Comparison of ENCODE assay signal across 16 cellular contexts in the genomic region with DNA sequence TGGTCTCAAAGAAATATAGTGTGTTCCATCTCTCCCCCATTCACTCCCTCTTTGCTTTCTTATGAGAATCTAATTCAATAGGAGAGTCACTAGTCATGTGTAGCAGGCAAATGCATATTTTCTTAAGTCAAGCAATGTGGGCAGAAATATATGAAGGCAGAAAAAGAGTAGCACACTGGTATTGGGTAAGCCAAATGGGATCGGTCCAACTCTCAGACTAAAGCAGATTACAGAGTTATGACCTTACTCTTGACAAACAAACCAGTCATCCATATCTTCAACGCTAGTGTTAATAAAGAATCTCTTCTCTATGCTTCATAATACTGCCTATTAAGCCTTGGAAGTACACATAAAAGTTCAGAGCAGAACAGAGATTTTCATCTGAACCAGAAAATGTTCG.
DNase-seq lines count a peak whose midpoint lies in the region; TF ChIP-seq lines count a peak whose summit lies in the region.
"Had no signal": no experiment of that assay in that cellular context is flagged by ENCODE, and none has a peak within 500 bp of the region (broad histone marks: within the 10 kb centered on the region; RNA-seq: fewer than 3 reads in every experiment).

No MANE protein-coding gene starts in this region.

- no peaks in the 10 kb centered on the region for H3K36me3 Mint-ChIP-seq in nephron (ENCODE audit: low read depth)

- H3K27me3 Mint-ChIP-seq in nephron (ENCODE audit: low read depth), result peaks cover 11% of the 10 kb centered on the region
- H3K27me3 Mint-ChIP-seq: stimulated activated naive CD8-positive, alpha-beta T cell treated with anti-CD3 and anti-CD28 coated beads, Interleukin-15, Interleukin-2, amounts not matched to agents 100 ng/mL and 50 ng/mL, for 24 hours had no signal

- H3K4me3 ChIP-seq in AG04450 (ENCODE audit: low read depth, low read length), result no peak overlapping the region
- H3K4me3 ChIP-seq in epithelial cell of esophagus (ENCODE audit: low read length), result no peak overlapping the region
- H3K4me3 ChIP-seq: GM12878, vagina had no signal

- H3K27ac ChIP-seq in AG04450 (ENCODE audit: low read depth, low read length), result no peak overlapping the region
- H3K27ac ChIP-seq: parathyroid adenoma, vagina had no signal

- TF ChIP-seq CTCF in AG04450 (IDR thresholded peaks at IDR 0.05; ENCODE audit: low read depth, low read length) (no peak), epithelial cell of esophagus (IDR thresholded peaks at IDR 0.05; ENCODE audit: insufficient read depth, low read depth, low read length, missing control alignments) (no peak), nephron (IDR thresholded peaks at IDR 0.05; ENCODE audit: unreplicated experiment in 3 of 3) (no peak)

- no peaks in the 10 kb centered on the region for H3K9me3 ChIP-seq in AG04450 (ENCODE audit: control insufficient read depth, insufficient read depth, low read length)
- H3K9me3 ChIP-seq: vagina had no signal

- H3K4me1 Mint-ChIP-seq in nephron, result peaks cover 55% of the 10 kb centered on the region

- DNase-seq in AG04450 (ENCODE audit: low read depth, low spot score) (peak; percentile 27), NCI-H2196 (lab: John Stamatoyannopoulos, UW; ENCODE audit: unreplicated experiment) (peak; percentile 37), epithelial cell of esophagus (ENCODE audit: low read depth) (peak; percentile 47), HK-2 (ENCODE audit: unreplicated experiment) (no peak), ureter (ENCODE audit: low spot score) (no peak), HuH-7.5 (ENCODE audit: low spot score) (no peak)
- DNase-seq in activated CD4-positive, alpha-beta T cell treated with anti-CD3 and anti-CD28 coated beads for 1 hour, result no peak
- DNase-seq: activated effector memory CD4-positive, alpha-beta T cell treated with Interleukin-2 at 50 U/mL for 16 hours; NCI-H1048; stimulated activated CD4-positive, alpha-beta T cell treated with anti-CD3 and anti-CD28 coated beads, Interleukin-15, amount 100 ng/mL, for 24 hours had no signal

- CTCF ChIA-PET in AG04450 (lab: Charles Lee), result no interaction called here

- POLR2A ChIA-PET in AG04450 (lab: Yijun Ruan, JAX), result no interaction called here

- H3K27me3 ChIP-seq in AG04450 (ENCODE audit: control insufficient read depth, insufficient read depth, low read length), result no peaks in the 10 kb centered on the region
- H3K27me3 ChIP-seq: vagina had no signal

- H3K9me3 Mint-ChIP-seq in nephron, result no peaks in the 10 kb centered on the region
- H3K9me3 Mint-ChIP-seq: stimulated activated naive CD8-positive, alpha-beta T cell treated with anti-CD3 and anti-CD28 coated beads, Interleukin-15, Interleukin-2, amounts not matched to agents 100 ng/mL and 50 ng/mL, for 24 hours; T-helper 2 cell treated with Interferon-gamma antibody and Interleukin-4, amounts not matched to agents 5 μg/mL and 100 μg/mL, for 36 hours had no signal

- H3K27ac Mint-ChIP-seq in nephron, result peak overlapping the region; percentile 22 to 89 (median 50)
- H3K27ac Mint-ChIP-seq: stimulated activated naive CD8-positive, alpha-beta T cell treated with anti-CD3 and anti-CD28 coated beads, Interleukin-15, Interleukin-2, amounts not matched to agents 100 ng/mL and 50 ng/mL, for 24 hours; T-helper 2 cell treated with Interferon-gamma antibody and Interleukin-4, amounts not matched to agents 5 μg/mL and 100 μg/mL, for 36 hours had no signal

- H3K4me3 Mint-ChIP-seq in nephron, result peak overlapping the region in 1 of 3 experiments; percentile 2
- H3K4me3 Mint-ChIP-seq: stimulated activated naive CD8-positive, alpha-beta T cell treated with anti-CD3 and anti-CD28 coated beads, Interleukin-15, Interleukin-2, amounts not matched to agents 100 ng/mL and 50 ng/mL, for 24 hours; T-helper 2 cell treated with Interferon-gamma antibody and Interleukin-4, amounts not matched to agents 5 μg/mL and 100 μg/mL, for 36 hours had no signal

Comparison
In these comparisons a context has a peak if more than half of its experiments do, and no peak if none do; other contexts are left out.
1. DNase-seq: peak in AG04450 (single experiment), NCI-H2196 (single experiment) and epithelial cell of esophagus (single experiment); none in HK-2 (single experiment), ureter (single experiment), activated CD4-positive, alpha-beta T cell treated with anti-CD3 and anti-CD28 coated beads for 1 hour (single experiment) and HuH-7.5 (single experiment).